In the genomic region with DNA sequence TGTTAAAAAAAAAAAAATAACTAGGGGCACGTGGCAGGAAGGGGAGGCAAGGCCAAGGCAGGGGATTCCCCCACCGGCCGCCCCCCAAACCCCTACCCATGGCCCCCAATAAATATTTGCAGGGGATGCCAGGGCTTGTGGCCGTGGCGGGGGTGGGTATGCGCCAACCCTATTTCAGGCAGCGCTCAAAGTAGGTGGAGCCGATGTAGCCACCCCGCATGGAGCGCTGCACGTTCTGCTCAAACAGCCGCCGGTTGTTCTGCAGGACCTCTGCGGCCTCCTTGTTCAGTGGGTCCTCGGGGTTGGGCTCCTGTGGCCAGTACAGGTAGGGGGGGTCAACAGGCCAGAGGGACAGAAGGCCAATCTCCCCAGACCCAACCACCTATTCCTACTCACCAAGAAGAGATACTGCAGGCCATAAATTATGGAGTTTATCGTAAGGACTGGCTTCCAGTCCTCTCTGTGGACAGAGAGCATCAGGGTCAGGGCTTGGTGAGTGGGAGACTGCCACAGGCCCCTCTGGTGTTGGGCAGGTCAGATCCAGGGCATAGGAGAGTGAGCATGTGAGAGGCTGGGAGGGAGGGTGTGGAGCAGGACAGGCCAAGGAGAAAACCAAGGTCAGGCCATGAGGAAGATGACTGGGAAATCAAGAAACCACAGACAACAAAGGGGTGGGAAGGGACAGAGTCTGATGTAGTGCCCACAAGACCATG, we compare ENCODE assay signal across 9 cellular contexts. TPM values are rescaled to one million over a fixed set of nuclear protein-coding genes. Genes with fewer than 3 reads are reported as not detected.
A peak's percentile ranks its signal among the peaks of the same experiment; 100 is the strongest.
DNase-seq lines count a peak whose midpoint lies in the region; ATAC-seq and TF ChIP-seq lines count a peak whose summit lies in the region.
"Had no signal": no experiment of that assay in that cellular context is flagged by ENCODE, and none has a peak within 500 bp of the region (broad histone marks: within the 10 kb centered on the region; RNA-seq: fewer than 3 reads in every experiment).

No MANE protein-coding gene starts in this region.

- peaks cover 22% of the 10 kb centered on the region for H3K4me1 ChIP-seq in IMR-90 (ENCODE audit: control insufficient read depth, insufficient read depth, low read length)

- WGBS in IMR-90 (ENCODE audit: extremely low coverage in 2 of 2, insufficient read length in 1 of 2), 2 experiments, result 100% methylated on average over 2 of the region's 16 CpGs; no CpG with 5 or more reads in 1 of the 2 experiments

- no peak for DNase-seq in AG04449 (ENCODE audit: low read depth, low spot score)
- DNase-seq in IMR-90, result no peak
- no peak for DNase-seq in MCF 10A (ENCODE audit: unreplicated experiment)
- no peak for DNase-seq in neural crest cell (ENCODE audit: low read depth, low spot score)
- DNase-seq in pons (ENCODE audit: low spot score), result no peak
- no peak for DNase-seq in SIG-M5 treated with dmso at 0.1 percent for 504 hours (lab: John Stamatoyannopoulos, UW; ENCODE audit: unreplicated experiment)
- DNase-seq: MV-4-11 had no signal

- no peaks in the 10 kb centered on the region for H3K27me3 Mint-ChIP-seq in MCF 10A (ENCODE audit: insufficient read depth, unreplicated experiment)
- H3K27me3 Mint-ChIP-seq in neural crest cell (ENCODE audit: low read depth), result peaks cover 31% of the 10 kb centered on the region

- no peak overlapping the region for H2BK120ac ChIP-seq in IMR-90 (ENCODE audit: low read depth, low read length)

- no peak overlapping the region for H2AFZ ChIP-seq in IMR-90 (replicated peaks; ENCODE audit: low read length, poor library complexity)

- H2BK5ac ChIP-seq in IMR-90 (ENCODE audit: low read depth, low read length, poor library complexity, severe bottlenecking), result no peak overlapping the region

- H2AK5ac ChIP-seq in IMR-90 (ENCODE audit: low read depth, low read length), result no peak overlapping the region; the same call in 1 of the 2 replicates

- no peak overlapping the region for H2BK15ac ChIP-seq in IMR-90 (ENCODE audit: low read depth, low read length)

- in situ Hi-C loops in IMR-90 (cut with MboI; ENCODE audit: low sequenced_read_pairs), result no loop called here

- H3K4me2 ChIP-seq in IMR-90 (ENCODE audit: low read depth, low read length), result no peak overlapping the region

- H3K14ac ChIP-seq in IMR-90 (replicated peaks; ENCODE audit: low read depth, low read length), result no peak overlapping the region

- no peak overlapping the region for H3K56ac ChIP-seq in IMR-90 (ENCODE audit: extremely low read depth, insufficient read depth, low read length)

- H3K79me1 ChIP-seq in IMR-90 (ENCODE audit: low read depth in 1 of 2, low read length in 2 of 2), result peaks cover 27 to 65% of the 10 kb centered on the region in 2 experiments

- H4K8ac ChIP-seq in IMR-90 (ENCODE audit: low read depth in 2 of 2, low read length in 2 of 2), result no peak overlapping the region

- H3K9me3 ChIP-seq in IMR-90 (ENCODE audit: control insufficient read depth, insufficient read depth, low read length), result no peaks in the 10 kb centered on the region

- no peak overlapping the region for H3K23ac ChIP-seq in IMR-90 (ENCODE audit: low read depth, low read length)

- H3K9me3 Mint-ChIP-seq in MCF 10A (ENCODE audit: unreplicated experiment), result no peaks in the 10 kb centered on the region
- no peaks in the 10 kb centered on the region for H3K9me3 Mint-ChIP-seq in neural crest cell

- ATAC-seq in IMR-90 (ENCODE audit: low read depth), result no peak
- ATAC-seq in HG02588 (IDR thresholded peaks at IDR 0.05; ENCODE audit: unreplicated experiment), result no peak
- no peak for ATAC-seq in activated CD4-positive, CD25-positive, alpha-beta regulatory T cell treated with anti-CD3 and anti-CD28 coated beads, Interleukin-2, amount 50 U/mL, for 24 hours

- H3K4me3 Mint-ChIP-seq in MCF 10A (ENCODE audit: unreplicated experiment), result peak overlapping the region; percentile 98
- peak overlapping the region; percentile 94 for H3K4me3 Mint-ChIP-seq in neural crest cell

- dilution Hi-C loops in IMR-90 (cut with HindIII; ENCODE audit: low sequenced_read_pairs, unreplicated experiment), result no loop called here

- peaks cover 21% of the 10 kb centered on the region for H4K20me1 ChIP-seq in IMR-90 (ENCODE audit: insufficient read depth, low read length)

- H2AK9ac ChIP-seq in IMR-90 (replicated peaks; ENCODE audit: low read depth, low read length, poor library complexity), result peak overlapping the region; percentile 3

- H4K5ac ChIP-seq in IMR-90 (ENCODE audit: low read depth, low read length), result no peak overlapping the region

- H3K36me3 Mint-ChIP-seq in MCF 10A (ENCODE audit: insufficient read depth, unreplicated experiment), result peaks cover 80% of the 10 kb centered on the region
- H3K36me3 Mint-ChIP-seq in neural crest cell (ENCODE audit: low read depth), result peaks cover 35% of the 10 kb centered on the region

- TF ChIP-seq POLR2A in IMR-90 (IDR thresholded peaks at IDR 0.05; ENCODE audit: low read depth, low read length), result no peak

- BruUV-seq in IMR-90 (replicated peaks; lab: Mats Ljungman, UMichigan) (TSS peak; percentile 59), MCF 10A (replicated peaks; lab: Mats Ljungman, UMichigan) (TSS peak; percentile 14)

- H3K9me1 ChIP-seq in IMR-90 (ENCODE audit: insufficient read depth, low read length), result peaks cover 29% of the 10 kb centered on the region

- no peak overlapping the region for H4K91ac ChIP-seq in IMR-90 (ENCODE audit: insufficient read depth, low read depth, low read length)

- H3K4me3 ChIP-seq in AG04449 (ENCODE audit: low read depth, low read length), result peak overlapping the region; percentile 97
- H3K4me3 ChIP-seq in IMR-90 (ENCODE audit: insufficient read depth, low read depth, low read length), result no peak overlapping the region

- peaks cover 28% of the 10 kb centered on the region for H3K36me3 ChIP-seq in IMR-90 (ENCODE audit: control insufficient read depth, insufficient read depth, low read length)

- TF ChIP-seq CTCF in AG04449 (IDR thresholded peaks at IDR 0.05; ENCODE audit: insufficient read depth, low read length, missing control alignments), result no peak
- TF ChIP-seq CTCF in IMR-90 (conservative IDR thresholded peaks at IDR 0.05; ENCODE audit: low read depth, low read length), result no peak
- no peak for TF ChIP-seq CTCF in MCF 10A (IDR thresholded peaks at IDR 0.05; ENCODE audit: unreplicated experiment)
- TF ChIP-seq CTCF in neural crest cell (conservative IDR thresholded peaks at IDR 0.05), result no peak

- H2BK20ac ChIP-seq in IMR-90 (ENCODE audit: low read depth, low read length), result no peak overlapping the region

- H3K27ac ChIP-seq in IMR-90 (ENCODE audit: insufficient read depth, low read length), result no peak overlapping the region

- POLR2A ChIA-PET in AG04449 (lab: Yijun Ruan, JAX) (interaction anchor here (3.4 to 3.5 kb wide), 2 partner anchors 11 to 36 kb away, joined by 27 to 81 read pairs; a partner anchor contains a TSS), IMR-90 (lab: Charles Lee; ENCODE audit: unreplicated experiment) (no interaction called here), MCF 10A (lab: Yijun Ruan, JAX) (interaction anchor here (1.4 to 5.4 kb wide), 4 partner anchors 11 to 36 kb away, joined by 9 to 166 read pairs (median 68); a partner anchor contains a TSS)

- H3K9ac ChIP-seq in IMR-90 (ENCODE audit: low read depth, low read length), result no peak overlapping the region

- CTCF ChIA-PET in AG04449 (lab: Yijun Ruan, JAX), result interaction anchor here (3.1 to 3.7 kb wide), 2 partner anchors 12 to 36 kb away, joined by 22 to 37 read pairs; a partner anchor contains a TSS
- CTCF ChIA-PET in IMR-90 (lab: Yijun Ruan, JAX), result no interaction called here
- CTCF ChIA-PET in MCF 10A (lab: Yijun Ruan, JAX), result interaction anchor here (0.7 to 3.0 kb wide), 3 partner anchors 12 to 37 kb away, joined by 3 to 43 read pairs (median 4); a partner anchor contains a TSS

- H3K4me1 Mint-ChIP-seq in MCF 10A (ENCODE audit: insufficient read depth, unreplicated experiment), result peaks cover 41% of the 10 kb centered on the region
- peaks cover 72% of the 10 kb centered on the region for H3K4me1 Mint-ChIP-seq in neural crest cell

- intact Hi-C loops in IMR-90 (cut with micrococcal nuclease), result no loop called here
- intact Hi-C loops in MCF 10A (cut with micrococcal nuclease), result loop anchor here (2.0 kb wide), 1 partner anchor 37 kb away; a partner anchor contains a TSS

- TF ChIP-seq RAD21 in IMR-90 (IDR thresholded peaks at IDR 0.05; ENCODE audit: low read length), result no peak

- no peaks in the 10 kb centered on the region for H3K27me3 ChIP-seq in IMR-90 (ENCODE audit: control insufficient read depth, insufficient read depth, low read length)

- no peak overlapping the region for H3K4ac ChIP-seq in IMR-90 (ENCODE audit: low read depth, low read length)

- H3K18ac ChIP-seq in IMR-90 (ENCODE audit: low read depth, low read length), result no peak overlapping the region

- peak overlapping the region; percentile 99 for H3K27ac Mint-ChIP-seq in MCF 10A (ENCODE audit: low read depth, unreplicated experiment)
- H3K27ac Mint-ChIP-seq in neural crest cell (ENCODE audit: unreplicated experiment), result peak overlapping the region; percentile 87

RNA-seq across cellular contexts. Expression of a gene that starts 1.2 kb away (rescaled TPM):
- 105 and 128 TPM in 2 replicates for total RNA-seq in IMR-90 (2012; rRNA removed)
- polyA plus RNA-seq in IMR-90 (2012; rRNA removed), result 183 and 202 TPM in 2 replicates
- 206 and 255 TPM in 2 replicates for polyA plus RNA-seq in IMR-90 (2012; cell fraction: cytosol; rRNA removed)
- polyA plus RNA-seq in IMR-90 (2012; cell fraction: nucleus; rRNA removed; ENCODE audit: low replicate concordance), result 88.8 and 142 TPM in 2 replicates
- 154 and 184 TPM in 2 replicates for total RNA-seq in MCF 10A (2022)
- 61.6 and 64.6 TPM in 2 replicates for total RNA-seq in neural crest cell

RNA-seq across cellular contexts. Expression of a gene that starts 2.3 kb away (rescaled TPM):
- total RNA-seq in IMR-90 (2012; rRNA removed) (55.9 and 63.0 TPM in 2 replicates), MCF 10A (2022) (149 and 158 TPM in 2 replicates), neural crest cell (113 and 119 TPM in 2 replicates)
- polyA plus RNA-seq in IMR-90 (2012; rRNA removed), result 66.6 and 72.5 TPM in 2 replicates
- 55.0 and 72.6 TPM in 2 replicates for polyA plus RNA-seq in IMR-90 (2012; cell fraction: cytosol; rRNA removed)
- polyA plus RNA-seq in IMR-90 (2012; cell fraction: nucleus; rRNA removed; ENCODE audit: low replicate concordance), result 82.7 and 116 TPM in 2 replicates

RNA-seq across cellular contexts. Expression of a gene that starts 12.2 kb away (rescaled TPM):
- 313 and 349 TPM in 2 replicates for total RNA-seq in IMR-90 (2012; rRNA removed)
- polyA plus RNA-seq in IMR-90 (2012; rRNA removed), result 465 and 964 TPM in 2 replicates
- polyA plus RNA-seq in IMR-90 (2012; cell fraction: cytosol; rRNA removed), result 339 TPM in 2 replicates
- polyA plus RNA-seq in IMR-90 (2012; cell fraction: nucleus; rRNA removed; ENCODE audit: low replicate concordance), result 522 and 1,051 TPM in 2 replicates
- 236 and 290 TPM in 2 replicates for total RNA-seq in MCF 10A (2022)
- 964 and 1,000 TPM in 2 replicates for total RNA-seq in neural crest cell

RNA-seq across cellular contexts. Expression of a gene that starts 17.1 kb away (rescaled TPM):
- total RNA-seq in IMR-90 (2012; rRNA removed), result 3.4 and 3.6 TPM in 2 replicates
- 15.0 and 17.1 TPM in 2 replicates for polyA plus RNA-seq in IMR-90 (2012; rRNA removed)
- polyA plus RNA-seq in IMR-90 (2012; cell fraction: cytosol; rRNA removed), result 4.3 and 11.4 TPM in 2 replicates
- polyA plus RNA-seq in IMR-90 (2012; cell fraction: nucleus; rRNA removed; ENCODE audit: low replicate concordance), result 136 and 263 TPM in 2 replicates
- total RNA-seq in MCF 10A (2022), result 50.7 and 51.9 TPM in 2 replicates
- 40.5 and 43.3 TPM in 2 replicates for total RNA-seq in neural crest cell

RNA-seq across cellular contexts. Expression of a gene that starts 36.5 kb away (rescaled TPM):
- total RNA-seq in IMR-90 (2012; rRNA removed) (1.4 TPM in 2 replicates), MCF 10A (2022) (12.8 and 15.0 TPM in 2 replicates), neural crest cell (24.1 and 27.3 TPM in 2 replicates)
- 9.7 and 13.5 TPM in 2 replicates for polyA plus RNA-seq in IMR-90 (2012; rRNA removed)
- polyA plus RNA-seq in IMR-90 (2012; cell fraction: cytosol; rRNA removed), result 9.5 and 13.5 TPM in 2 replicates
- polyA plus RNA-seq in IMR-90 (2012; cell fraction: nucleus; rRNA removed; ENCODE audit: low replicate concordance), result 13.1 and 26.4 TPM in 2 replicates
